ENCODE assay signal across 13 cellular contexts in the genomic region with DNA sequence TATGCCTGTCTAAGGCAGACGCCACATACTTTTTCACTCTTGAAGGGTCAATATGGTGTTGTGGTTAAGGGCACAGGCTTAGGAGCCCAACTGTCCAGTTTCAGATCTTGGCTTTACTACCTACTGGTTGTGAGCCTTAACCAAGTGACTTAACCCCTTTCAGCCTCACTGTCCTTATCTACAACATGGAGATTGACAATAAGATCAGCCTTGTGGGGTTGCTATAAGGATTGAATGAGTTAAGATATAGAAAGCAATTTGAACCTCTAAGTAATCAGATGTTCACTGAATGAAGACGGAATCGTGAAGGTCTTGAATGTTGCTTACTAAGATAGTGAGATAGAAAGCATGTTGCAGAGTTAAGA.
DNase-seq lines count a peak whose midpoint lies in the region; ATAC-seq and TF ChIP-seq lines count a peak whose summit lies in the region.
"Had no signal": no experiment of that assay in that cellular context is flagged by ENCODE, and none has a peak within 500 bp of the region (broad histone marks: within the 10 kb centered on the region; RNA-seq: fewer than 3 reads in every experiment).

No MANE protein-coding gene starts in this region.

- no peak overlapping the region for H3K4me3 ChIP-seq in skeletal muscle tissue (ENCODE audit: low read length in 3 of 3)
- H3K4me3 ChIP-seq: SJCRH30, skin epidermis had no signal

- no peaks in the 10 kb centered on the region for H3K27me3 ChIP-seq in skeletal muscle tissue (ENCODE audit: control insufficient read depth in 3 of 3, insufficient read depth in 3 of 3, low read length in 3 of 3)
- H3K27me3 ChIP-seq: SJCRH30 had no signal

- H3K27ac ChIP-seq in skeletal muscle tissue (ENCODE audit: low read depth, low read length) = peak overlapping the region; percentile 94

- peaks cover 20 to 34% (median 28%) of the 10 kb centered on the region in 3 donors for H3K4me1 ChIP-seq in skeletal muscle tissue (ENCODE audit: control insufficient read depth in 3 of 3, insufficient read depth in 3 of 3, low read length in 3 of 3)

- peaks cover 6% of the 10 kb centered on the region for H3K36me3 Mint-ChIP-seq in T-helper 1 cell treated with Interleukin-12 subunit alpha and Interleukin-12 subunit beta and Interleukin-4 antibody, amounts not matched to agents 30 μg/mL and 1 μg/mL, for 36 hours (ENCODE audit: low read depth)

- no peaks in the 10 kb centered on the region for H3K9me3 ChIP-seq in skeletal muscle tissue (ENCODE audit: control insufficient read depth in 3 of 3, low read length in 3 of 3)
- H3K9me3 ChIP-seq: SJCRH30 had no signal

- ATAC-seq in HG03342 (IDR thresholded peaks at IDR 0.05; ENCODE audit: unreplicated experiment) (no peak), GM18505 (IDR thresholded peaks at IDR 0.05; ENCODE audit: unreplicated experiment) (no peak)

- H3K9me3 Mint-ChIP-seq in T-helper 1 cell treated with Interleukin-12 subunit alpha and Interleukin-12 subunit beta and Interleukin-4 antibody, amounts not matched to agents 30 μg/mL and 1 μg/mL, for 36 hours = no peaks in the 10 kb centered on the region

- H3K4me3 Mint-ChIP-seq in T-helper 1 cell treated with Interleukin-12 subunit alpha and Interleukin-12 subunit beta and Interleukin-4 antibody, amounts not matched to agents 30 μg/mL and 1 μg/mL, for 36 hours = peak overlapping the region; percentile 72

- no peaks in the 10 kb centered on the region for H3K36me3 ChIP-seq in skeletal muscle tissue (ENCODE audit: control insufficient read depth in 3 of 3, insufficient read depth in 3 of 3, low read length in 3 of 3)
- H3K36me3 ChIP-seq: SJCRH30 had no signal

- DNase-seq in T-helper 1 cell (no peak), RKO (ENCODE audit: low spot score) (peak; percentile 31), ecto neural progenitor cell (ENCODE audit: low spot score) (peak; percentile 17), DMS 273 (lab: John Stamatoyannopoulos, UW; ENCODE audit: unreplicated experiment) (no peak)
- DNase-seq: 8988T; activated CD4-positive, CD25-positive, alpha-beta regulatory T cell; dermis blood vessel endothelial cell had no signal

- peaks cover 32% of the 10 kb centered on the region for H3K4me1 Mint-ChIP-seq in T-helper 1 cell treated with Interleukin-12 subunit alpha and Interleukin-12 subunit beta and Interleukin-4 antibody, amounts not matched to agents 30 μg/mL and 1 μg/mL, for 36 hours (ENCODE audit: low read depth)

- H3K27ac Mint-ChIP-seq in T-helper 1 cell treated with Interleukin-12 subunit alpha and Interleukin-12 subunit beta and Interleukin-4 antibody, amounts not matched to agents 30 μg/mL and 1 μg/mL, for 36 hours = peak overlapping the region; percentile 68

- H3K27me3 Mint-ChIP-seq in T-helper 1 cell treated with Interleukin-12 subunit alpha and Interleukin-12 subunit beta and Interleukin-4 antibody, amounts not matched to agents 30 μg/mL and 1 μg/mL, for 36 hours (ENCODE audit: low read depth) = no peaks in the 10 kb centered on the region

- TF ChIP-seq POLR2A in GM18505 (IDR thresholded peaks at IDR 0.05; ENCODE audit: borderline replicate concordance, extremely low read depth, insufficient read depth, insufficient read length) = no peak

- H3K9ac ChIP-seq in skeletal muscle tissue (ENCODE audit: low read depth in 1 of 3, low read length in 3 of 3) = no peak overlapping the region

Comparison
In these comparisons a context has a peak if more than half of its experiments do, and no peak if none do; other contexts are left out.
1. DNase-seq: peak in RKO (single experiment) and ecto neural progenitor cell (single experiment); none in T-helper 1 cell (0 of 5) and DMS 273 (single experiment).